ENCODE assay signal across 7 cellular contexts in genomic region chr5:40591727-40592396, GRCh38.
DNase-seq lines count a peak whose midpoint lies in the region; ATAC-seq lines count a peak whose summit lies in the region.
"Not testable (repeated sequence)": the region's sequence is repeated elsewhere in the genome, so short reads cannot be mapped to it uniquely, and the experiment has no call there.

No MANE protein-coding gene starts in this region.

- not testable (repeated sequence) for H3K4me3 Mint-ChIP-seq in activated CD4-positive, alpha-beta T cell treated with anti-CD3 and anti-CD28 coated beads for 36 hours

- not testable (repeated sequence) for H3K27me3 Mint-ChIP-seq in activated CD4-positive, alpha-beta T cell treated with anti-CD3 and anti-CD28 coated beads for 36 hours

- POLR2A ChIA-PET in activated CD4-positive, alpha-beta T cell treated with anti-CD3 and anti-CD28 coated beads for 36 hours (lab: Charles Lee), result not testable (repeated sequence)

- peak; percentile 55 for DNase-seq in NOMO-1 treated with dmso at 0.1 percent for 144 hours (lab: John Stamatoyannopoulos, UW; ENCODE audit: unreplicated experiment)
- not testable (repeated sequence) for DNase-seq in activated CD4-positive, alpha-beta T cell treated with anti-CD3 and anti-CD28 coated beads for 36 hours

- H3K4me1 Mint-ChIP-seq in activated CD4-positive, alpha-beta T cell treated with anti-CD3 and anti-CD28 coated beads for 36 hours, result peaks cover 12% of the 10 kb centered on the region

- ATAC-seq in GM18502 (IDR thresholded peaks at IDR 0.05; ENCODE audit: poor library complexity, unreplicated experiment) (peak; percentile 98), GM19351 (IDR thresholded peaks at IDR 0.05; ENCODE audit: unreplicated experiment) (peak; percentile 97), GM21717 (IDR thresholded peaks at IDR 0.05; ENCODE audit: unreplicated experiment) (peak; percentile 95), HG02981 (IDR thresholded peaks at IDR 0.05; ENCODE audit: unreplicated experiment) (peak; percentile 95), HG03457 (IDR thresholded peaks at IDR 0.05; ENCODE audit: unreplicated experiment) (peak; percentile 91)
- ATAC-seq in activated CD4-positive, alpha-beta T cell treated with anti-CD3 and anti-CD28 coated beads for 36 hours, result not testable (repeated sequence)

- intact Hi-C loops in activated CD4-positive, alpha-beta T cell treated with anti-CD3 and anti-CD28 coated beads for 36 hours (cut with DNase I, micrococcal nuclease), result not testable (repeated sequence)

- H3K9me3 Mint-ChIP-seq in activated CD4-positive, alpha-beta T cell treated with anti-CD3 and anti-CD28 coated beads for 36 hours (ENCODE audit: low read depth), result not testable (repeated sequence)

- H3K36me3 Mint-ChIP-seq in activated CD4-positive, alpha-beta T cell treated with anti-CD3 and anti-CD28 coated beads for 36 hours (ENCODE audit: low read depth), result not testable (repeated sequence)

- CTCF ChIA-PET in activated CD4-positive, alpha-beta T cell treated with anti-CD3 and anti-CD28 coated beads for 36 hours (lab: Charles Lee), result interaction anchor here (1.1 kb wide), 1 partner anchor 8 kb away, joined by 6 read pairs; no protein-coding TSS in a partner anchor

- H3K27ac Mint-ChIP-seq in activated CD4-positive, alpha-beta T cell treated with anti-CD3 and anti-CD28 coated beads for 36 hours, result peak overlapping the region; percentile 35
